Comparison of ENCODE assay signal across 6 cellular contexts in the genomic region with DNA sequence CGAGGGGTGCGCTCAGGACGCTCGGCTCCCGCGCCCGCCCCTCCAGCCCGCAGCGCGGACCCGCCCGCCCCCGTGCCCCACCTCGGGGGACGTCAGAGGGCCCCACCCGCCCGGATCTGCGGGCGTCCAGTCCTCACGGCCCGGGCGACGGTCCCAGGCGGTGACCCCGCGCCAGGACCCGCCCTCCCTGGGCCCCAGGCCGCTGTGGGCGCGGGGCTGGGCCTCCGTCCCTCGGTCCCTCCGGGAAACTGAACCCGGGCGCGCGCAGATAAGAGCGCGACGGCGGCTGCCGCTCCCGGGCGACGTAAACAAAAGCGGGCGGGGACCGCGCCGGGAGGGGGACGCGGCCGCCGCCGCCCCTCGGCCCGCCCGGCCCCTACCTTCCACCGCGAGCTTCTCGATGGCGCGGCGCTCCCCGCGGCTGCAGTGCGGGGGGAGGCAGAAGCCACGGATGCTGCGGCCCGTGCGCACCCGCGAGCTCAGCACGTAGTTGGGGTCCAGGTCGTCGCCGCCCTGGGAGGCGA. TPM values are rescaled to one million over a fixed set of nuclear protein-coding genes. Genes with fewer than 3 reads are reported as not detected.
A peak's percentile ranks its signal among the peaks of the same experiment; 100 is the strongest.
DNase-seq lines count a peak whose midpoint lies in the region; TF ChIP-seq lines count a peak whose summit lies in the region.

No MANE protein-coding gene starts in this region.

- DNase-seq in NCI-H82 (lab: John Stamatoyannopoulos, UW) (peak; percentile 23), NCI-H82 treated with DMSO at 0.1 percent for 48 hours (lab: John Stamatoyannopoulos, UW; ENCODE audit: unreplicated experiment) (no peak), epithelial cell of proximal tubule (ENCODE audit: low read depth) (no peak), skeletal muscle cell (ENCODE audit: low read depth) (no peak), NCI-H2081 treated with DMSO at 0.1 percent for 48 hours (lab: John Stamatoyannopoulos, UW) (no peak), GM19238 (ENCODE audit: insufficient read length, low spot score) (no peak)

- no peak for TF ChIP-seq CTCF in epithelial cell of proximal tubule (conservative IDR thresholded peaks at IDR 0.05; ENCODE audit: low read depth, low read length)

- H3K4me3 ChIP-seq in epithelial cell of proximal tubule (ENCODE audit: low read depth, low read length) (peak overlapping the region; percentile 72), skeletal muscle cell (ENCODE audit: low read depth, low read length) (peak overlapping the region; percentile 51)

RNA-seq across cellular contexts. Expression of gene CKB, which starts 1.1 kb away (rescaled TPM):
- total RNA-seq in epithelial cell of proximal tubule = 492 and 789 TPM in 2 replicates

RNA-seq across cellular contexts. Expression of gene TRMT61A, which starts 7.5 kb away (rescaled TPM):
- 9.0 and 21.9 TPM in 2 replicates for total RNA-seq in epithelial cell of proximal tubule

RNA-seq across cellular contexts. Expression of gene BAG5, which starts 41.0 kb away (rescaled TPM):
- total RNA-seq in epithelial cell of proximal tubule = 26.6 and 27.2 TPM in 2 replicates

RNA-seq across cellular contexts. Expression of gene COA8, which starts 41.3 kb away (rescaled TPM):
- total RNA-seq in epithelial cell of proximal tubule = 29.0 and 44.0 TPM in 2 replicates
